Comparison of ENCODE assay signal across 15 cellular contexts in the genomic region with DNA sequence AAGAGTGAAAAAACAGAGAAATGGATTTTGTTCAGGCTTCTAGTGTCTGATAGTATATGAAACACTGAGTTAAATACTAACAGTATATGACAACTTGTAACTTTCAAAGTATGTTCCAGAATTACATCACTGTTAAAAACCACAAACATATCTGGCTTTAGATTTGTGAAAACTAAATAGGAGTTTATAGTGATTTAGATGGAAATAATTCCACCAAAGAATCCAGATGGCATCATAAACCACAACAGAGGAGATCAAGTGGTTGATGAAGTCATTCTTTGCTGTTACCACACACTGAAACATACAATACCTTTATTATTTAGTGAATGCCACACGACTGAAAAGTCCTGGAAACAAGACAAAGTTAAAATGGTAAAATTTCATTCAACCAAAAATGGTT. TPM values are rescaled to one million over a fixed set of nuclear protein-coding genes. Genes with fewer than 3 reads are reported as not detected.
DNase-seq lines count a peak whose midpoint lies in the region; ATAC-seq and TF ChIP-seq lines count a peak whose summit lies in the region.
"Had no signal": no experiment of that assay in that cellular context is flagged by ENCODE, and none has a peak within 500 bp of the region (broad histone marks: within the 10 kb centered on the region; RNA-seq: fewer than 3 reads in every experiment).

No MANE protein-coding gene starts in this region.

- H3K79me2 ChIP-seq in DND-41 (ENCODE audit: insufficient read depth, low read length) (no peaks in the 10 kb centered on the region), osteoblast (ENCODE audit: insufficient read depth, low read length) (no peaks in the 10 kb centered on the region)

- H3K36me3 ChIP-seq in DND-41 (ENCODE audit: insufficient read depth, low read length) (no peaks in the 10 kb centered on the region), osteoblast (ENCODE audit: insufficient read depth, low read length) (no peaks in the 10 kb centered on the region)
- H3K36me3 ChIP-seq: gastroesophageal sphincter had no signal

- no peaks in the 10 kb centered on the region for H3K27me3 ChIP-seq in DND-41 (ENCODE audit: insufficient read depth, low read length, poor library complexity)
- no peaks in the 10 kb centered on the region for H3K27me3 ChIP-seq in osteoblast (ENCODE audit: insufficient read depth, low read length)
- H3K27me3 ChIP-seq: gastroesophageal sphincter had no signal

- TF ChIP-seq CTCF in DND-41 (IDR thresholded peaks at IDR 0.05; ENCODE audit: borderline replicate concordance, extremely low read depth, low read length, poor library complexity, severe bottlenecking) (no peak), cardiac fibroblast (IDR thresholded peaks at IDR 0.05; ENCODE audit: low read depth, low read length) (no peak), osteoblast (IDR thresholded peaks at IDR 0.05; ENCODE audit: extremely low read depth, low read depth, low read length) (no peak), GM20000 (IDR thresholded peaks at IDR 0.05; ENCODE audit: extremely low read depth, missing control alignments) (no peak)

- H3K9me3 ChIP-seq in DND-41 (ENCODE audit: insufficient read depth, low read length, severe bottlenecking) (no peaks in the 10 kb centered on the region), osteoblast (ENCODE audit: low read depth, low read length) (no peaks in the 10 kb centered on the region)
- H3K9me3 ChIP-seq: gastroesophageal sphincter had no signal

- H3K9ac ChIP-seq in DND-41 (ENCODE audit: low read depth, low read length) = no peak overlapping the region

- no peak overlapping the region for H3K4me3 ChIP-seq in DND-41 (ENCODE audit: low read depth in 1 of 2, low read length in 2 of 2)
- H3K4me3 ChIP-seq in cardiac fibroblast (replicated peaks in 1 of 2; ENCODE audit: low read depth in 2 of 2, low read length in 2 of 2) = no peak overlapping the region
- no peak overlapping the region for H3K4me3 ChIP-seq in osteoblast (ENCODE audit: insufficient read depth, low read length)
- H3K4me3 ChIP-seq: gastroesophageal sphincter, GM23338 had no signal

- H3K4me2 ChIP-seq in DND-41 (ENCODE audit: insufficient read depth, low read length) (no peak overlapping the region), osteoblast (ENCODE audit: insufficient read depth, low read length) (peak overlapping the region; percentile 49)
- H3K4me2 ChIP-seq: GM23338 had no signal

- H4K20me1 ChIP-seq in DND-41 (ENCODE audit: insufficient read depth, low read length) (no peaks in the 10 kb centered on the region), osteoblast (ENCODE audit: insufficient read depth, low read length) (no peaks in the 10 kb centered on the region)

- H3K27ac ChIP-seq in DND-41 (ENCODE audit: low read length) (no peak overlapping the region), osteoblast (ENCODE audit: low read depth, low read length) (peak overlapping the region; percentile 91)
- H3K27ac ChIP-seq: gastroesophageal sphincter had no signal

- DNase-seq in DND-41 (no peak), MV-4-11 (lab: John Stamatoyannopoulos, UW) (peak; percentile 54), cardiac fibroblast (ENCODE audit: low read depth in 2 of 2) (peak; percentile 80 to 95), osteoblast (ENCODE audit: insufficient read length, low spot score, missing footprints) (peak; percentile 26), GM20000 (ENCODE audit: low spot score) (no peak), NCI-H146 (lab: John Stamatoyannopoulos, UW) (no peak)
- DNase-seq in activated T-cell treated with anti-CD3 and anti-CD28 coated beads, Interleukin-2, amount 50 U/mL, for 48 hours = no peak
- DNase-seq: activated CD4-positive, alpha-beta T cell treated with anti-CD3 and anti-CD28 coated beads, Interleukin-2, amount 10 ng/mL, durations not matched to agents 7 days and 5 days; CD8-positive, alpha-beta memory T cell; left colon; NCI-H1694; nephron progenitor cell had no signal

- H3K4me1 ChIP-seq in DND-41 (ENCODE audit: insufficient read depth, low read length) (no peaks in the 10 kb centered on the region; the same call in 1 of the 2 replicates), osteoblast (ENCODE audit: insufficient read depth, low read length) (peaks cover 28% of the 10 kb centered on the region)
- H3K4me1 ChIP-seq: gastroesophageal sphincter had no signal

- H2AFZ ChIP-seq in DND-41 (ENCODE audit: low read depth, low read length) (no peak overlapping the region), osteoblast (ENCODE audit: low read length) (no peak overlapping the region)
- H2AFZ ChIP-seq: GM23338 had no signal

- ATAC-seq in DND-41 (ENCODE audit: insufficient read depth, low read depth) (peak; percentile 82), GM18870 (IDR thresholded peaks at IDR 0.05; ENCODE audit: unreplicated experiment) (no peak)
- ATAC-seq: gastroesophageal sphincter, GM23338, left colon had no signal

RNA-seq across cellular contexts. Expression of a gene that starts 37.2 kb away (rescaled TPM):
- total RNA-seq in osteoblast = 1.4 and 2.7 TPM in 2 replicates

Comparison
In these comparisons a context has a peak if more than half of its experiments do, and no peak if none do; other contexts are left out.
1. DNase-seq: peak in MV-4-11 (single experiment), cardiac fibroblast (2 of 2) and osteoblast (single experiment); none in DND-41 (single experiment), activated T-cell treated with anti-CD3 and anti-CD28 coated beads, Interleukin-2, amount 50 U/mL, for 48 hours (0 of 2), GM20000 (single experiment) and NCI-H146 (single experiment).